Comparison of ENCODE assay signal across 1 cellular context in genomic region chr22:19169002-19169946, GRCh38.
TF ChIP-seq lines count a peak whose summit lies in the region.

No MANE protein-coding gene starts in this region.

TF ChIP-seq in IMR-90, 13 proteins besides CTCF, POLR2A, EP300 and RAD21:
- TF ChIP-seq SMC3 (IDR thresholded peaks at IDR 0.05; ENCODE audit: low read depth, low read length) (no peak), BHLHE40 (IDR thresholded peaks at IDR 0.05; ENCODE audit: low read depth, low read length) (no peak), ELK1 (IDR thresholded peaks at IDR 0.05; ENCODE audit: borderline replicate concordance, low read depth, low read length) (no peak), CEBPB (IDR thresholded peaks at IDR 0.05; ENCODE audit: low read depth, low read length) (no peak), RCOR1 (IDR thresholded peaks at IDR 0.05; ENCODE audit: insufficient replicate concordance, low read length) (no peak), MAFK (IDR thresholded peaks at IDR 0.05; ENCODE audit: low read depth, low read length) (no peak), FOS (IDR thresholded peaks at IDR 0.05; ENCODE audit: low read depth, low read length) (no peak), MXI1 (IDR thresholded peaks at IDR 0.05; ENCODE audit: borderline replicate concordance, low read depth, low read length) (no peak), NFE2L2 (IDR thresholded peaks at IDR 0.05; ENCODE audit: low read depth, low read length) (no peak), USF2 (IDR thresholded peaks at IDR 0.05; ENCODE audit: low read depth, low read length) (no peak), MAZ (IDR thresholded peaks at IDR 0.05; ENCODE audit: borderline replicate concordance, low read depth, low read length) (no peak), RFX5 (IDR thresholded peaks at IDR 0.05; ENCODE audit: low read depth, low read length) (no peak), CHD1 (IDR thresholded peaks at IDR 0.05; ENCODE audit: low read depth, low read length) (no peak)
